8 cellular contexts compared by ENCODE assay signal in the genomic region with DNA sequence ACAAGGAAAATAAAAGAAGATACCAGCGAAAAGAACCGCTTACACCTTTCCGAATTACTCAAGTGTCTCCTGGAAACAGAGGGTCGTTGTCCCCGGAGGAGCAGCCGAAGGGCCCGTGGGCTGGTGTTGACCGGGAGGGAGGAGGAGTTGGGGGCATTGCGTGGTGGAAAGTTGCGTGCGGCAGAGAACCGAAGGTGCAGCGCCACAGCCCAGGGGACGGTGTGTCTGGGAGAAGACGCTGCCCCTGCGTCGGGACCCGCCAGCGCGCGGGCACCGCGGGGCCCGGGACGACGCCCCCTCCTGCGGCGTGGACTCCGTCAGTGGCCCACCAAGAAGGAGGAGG. TPM values are rescaled to one million over a fixed set of nuclear protein-coding genes. Genes with fewer than 3 reads are reported as not detected.
DNase-seq lines count a peak whose midpoint lies in the region; ATAC-seq and TF ChIP-seq lines count a peak whose summit lies in the region.

No MANE protein-coding gene starts in this region.

- ATAC-seq in left lobe of liver (peak; percentile 27), HG03342 (IDR thresholded peaks at IDR 0.05; ENCODE audit: unreplicated experiment) (no peak), HG02852 (IDR thresholded peaks at IDR 0.05; ENCODE audit: unreplicated experiment) (no peak)

- H3K4me3 ChIP-seq in cardiac fibroblast (replicated peaks in 1 of 2; ENCODE audit: low read depth in 2 of 2, low read length in 2 of 2), result peak overlapping the region; percentile 79 to 95

- DNase-seq in activated T-cell treated with anti-CD3 and anti-CD28 coated beads for 4 hours (peak; percentile 10), SK-N-DZ (ENCODE audit: low spot score) (peak; percentile 37), cardiac fibroblast (ENCODE audit: low read depth in 2 of 2) (no peak), left lobe of liver (ENCODE audit: low spot score) (peak; percentile 52)
- no peak for DNase-seq in activated T-cell treated with anti-CD3 and anti-CD28 coated beads, Interleukin-2, amount 50 U/mL, for 48 hours
- peak; percentile 33 for DNase-seq in stimulated activated CD4-positive, alpha-beta T cell treated with anti-CD3 and anti-CD28 coated beads, Interleukin-4, amount 100 ng/mL, for 24 hours

- TF ChIP-seq CTCF in cardiac fibroblast (IDR thresholded peaks at IDR 0.05; ENCODE audit: low read depth, low read length), result no peak

RNA-seq across cellular contexts. Expression of a gene that starts 0.3 kb away (rescaled TPM):
- 20.0 and 22.5 TPM in 2 replicates for polyA plus RNA-seq in SK-N-DZ (2014; cell fraction: cytosol; rRNA removed)
- polyA plus RNA-seq in SK-N-DZ (2014; cell fraction: nucleus; rRNA removed), result 18.0 and 22.7 TPM in 2 replicates
- total RNA-seq in left lobe of liver, result 25.0 TPM

Comparison
In these comparisons a context has a peak if more than half of its experiments do, and no peak if none do; other contexts are left out.
1. DNase-seq: peak in activated T-cell treated with anti-CD3 and anti-CD28 coated beads for 4 hours (single experiment), SK-N-DZ (single experiment), left lobe of liver (single experiment) and stimulated activated CD4-positive, alpha-beta T cell treated with anti-CD3 and anti-CD28 coated beads, Interleukin-4, amount 100 ng/mL, for 24 hours (single experiment); none in activated T-cell treated with anti-CD3 and anti-CD28 coated beads, Interleukin-2, amount 50 U/mL, for 48 hours (0 of 2) and cardiac fibroblast (0 of 2).